ENCODE assay signal across 1 cellular context in the genomic region with DNA sequence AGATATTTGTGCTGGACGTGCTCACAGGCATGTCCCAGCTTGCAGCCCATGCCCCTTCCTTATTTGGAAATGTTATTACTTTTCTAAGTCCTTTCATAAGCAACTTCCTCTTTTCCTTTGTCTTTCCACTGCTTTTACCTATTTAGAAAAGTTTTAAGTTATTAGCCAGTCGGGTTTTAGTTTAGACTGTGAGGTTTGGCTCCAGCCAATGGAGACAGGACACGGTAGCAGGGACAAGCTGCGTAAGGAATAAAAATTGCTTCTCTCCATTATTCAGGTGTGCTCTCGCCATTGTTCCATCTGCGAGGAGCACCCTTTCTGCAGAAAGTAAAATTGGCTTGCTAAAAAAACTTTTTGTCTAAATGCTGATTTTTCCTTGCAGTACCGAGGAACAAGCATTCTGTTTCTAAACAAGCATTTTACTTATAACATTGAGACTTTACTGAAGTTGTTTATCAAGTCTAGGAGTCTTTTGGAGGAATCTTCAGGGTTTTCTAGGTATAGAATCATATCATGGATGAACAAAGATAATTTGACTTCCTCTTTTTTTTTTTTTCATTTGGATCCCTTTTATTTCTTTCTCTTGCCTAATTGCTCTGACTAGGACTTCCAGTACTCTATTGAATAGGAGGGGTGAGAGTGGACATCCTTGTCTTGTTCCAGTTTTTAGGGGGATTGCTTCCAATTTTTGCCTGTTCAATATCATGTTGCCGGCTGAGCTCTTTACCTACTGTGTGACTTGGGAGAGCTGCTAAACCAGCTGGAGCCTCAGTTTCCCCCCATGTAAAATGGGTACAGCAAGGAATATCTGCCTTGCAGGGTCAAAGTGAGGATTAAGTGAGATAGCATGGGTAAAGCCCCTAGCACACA.
TF ChIP-seq lines count a peak whose summit lies in the region.

No MANE protein-coding gene starts in this region.

TF ChIP-seq in IMR-90, 13 proteins besides CTCF, POLR2A, EP300 and RAD21:
- TF ChIP-seq MXI1 (IDR thresholded peaks at IDR 0.05; ENCODE audit: borderline replicate concordance, low read depth, low read length) (no peak), CEBPB (IDR thresholded peaks at IDR 0.05; ENCODE audit: low read depth, low read length) (no peak), NFE2L2 (IDR thresholded peaks at IDR 0.05; ENCODE audit: low read depth, low read length) (no peak), MAZ (IDR thresholded peaks at IDR 0.05; ENCODE audit: borderline replicate concordance, low read depth, low read length) (no peak), MAFK (IDR thresholded peaks at IDR 0.05; ENCODE audit: low read depth, low read length) (no peak)
- TF ChIP-seq, protein P1, sequence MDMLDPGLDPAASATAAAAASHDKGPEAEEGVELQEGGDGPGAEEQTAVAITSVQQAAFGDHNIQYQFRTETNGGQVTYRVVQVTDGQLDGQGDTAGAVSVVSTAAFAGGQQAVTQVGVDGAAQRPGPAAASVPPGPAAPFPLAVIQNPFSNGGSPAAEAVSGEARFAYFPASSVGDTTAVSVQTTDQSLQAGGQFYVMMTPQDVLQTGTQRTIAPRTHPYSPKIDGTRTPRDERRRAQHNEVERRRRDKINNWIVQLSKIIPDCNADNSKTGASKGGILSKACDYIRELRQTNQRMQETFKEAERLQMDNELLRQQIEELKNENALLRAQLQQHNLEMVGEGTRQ (IDR thresholded peaks at IDR 0.05; ENCODE audit: low read depth, low read length), result no peak
